ENCODE assay signal across 1 cellular context in genomic region chr22:24592144-24592845, GRCh38.
TF ChIP-seq lines count a peak whose summit lies in the region.

No MANE protein-coding gene starts in this region.

TF ChIP-seq in H1, 55 proteins besides CTCF, POLR2A, EP300 and RAD21:
- TF ChIP-seq NANOG (IDR thresholded peaks at IDR 0.05; ENCODE audit: insufficient read depth, low read depth, low read length, poor library complexity, severe bottlenecking) (no peak), KDM1A (IDR thresholded peaks at IDR 0.05; ENCODE audit: borderline replicate concordance, low read length) (no peak), MAX (IDR thresholded peaks at IDR 0.05) (0 out of 2 replicates have a peak, but pooled peaks have one; percentile 22), ATF3 (IDR thresholded peaks at IDR 0.05; ENCODE audit: insufficient read depth, low read depth, low read length) (no peak), HDAC6 (IDR thresholded peaks at IDR 0.05; ENCODE audit: low read depth, low read length) (no peak)
